ENCODE assay signal across 19 cellular contexts in the genomic region with DNA sequence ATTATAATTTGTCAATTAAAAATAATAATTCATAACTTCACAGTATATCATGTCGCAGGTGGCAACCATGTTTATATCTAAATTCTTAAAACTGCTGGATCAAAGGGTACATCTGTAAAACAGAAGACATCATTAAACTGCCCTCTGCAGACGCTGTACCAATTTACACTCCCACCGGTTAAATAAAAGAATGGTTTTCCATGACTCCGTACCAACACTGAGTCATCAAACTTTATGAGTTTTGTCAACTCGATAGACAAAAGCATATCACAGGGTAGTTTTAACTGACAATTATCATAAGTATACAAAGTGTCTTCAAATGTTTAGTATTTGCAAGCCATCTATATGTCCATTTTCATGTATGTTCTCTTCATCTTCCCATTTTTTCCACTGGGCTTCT. TPM values are rescaled to one million over a fixed set of nuclear protein-coding genes. Genes with fewer than 3 reads are reported as not detected.
DNase-seq lines count a peak whose midpoint lies in the region; ATAC-seq and FAIRE-seq lines count a peak whose summit lies in the region.
"Had no signal": no experiment of that assay in that cellular context is flagged by ENCODE, and none has a peak within 500 bp of the region (broad histone marks: within the 10 kb centered on the region; RNA-seq: fewer than 3 reads in every experiment).

No MANE protein-coding gene starts in this region.

- no peak for DNase-seq in CD4-positive, alpha-beta memory T cell
- peak; percentile 25 for DNase-seq in HT1080 (ENCODE audit: low read depth)
- DNase-seq in T1000 (lab: John Stamatoyannopoulos, UW): no peak
- no peak for DNase-seq in HK-2 (ENCODE audit: unreplicated experiment)
- DNase-seq: activated CD4-positive, CD25-positive, alpha-beta regulatory T cell; brain microvascular endothelial cell; hypothalamus; KBM-7; NCI-H1417; ovary; RPMI8226; stimulated activated CD4-positive, alpha-beta T cell treated with anti-CD3 and anti-CD28 coated beads, Interleukin-4, amount 100 ng/mL, for 4 hours; SW 1271 had no signal

- no peaks in the 10 kb centered on the region for H3K36me3 ChIP-seq in CD4-positive, alpha-beta memory T cell (ENCODE audit: insufficient read depth, low read length)
- H3K36me3 ChIP-seq: brain microvascular endothelial cell, ovary had no signal

- no peaks in the 10 kb centered on the region for H3K27me3 Mint-ChIP-seq in CD4-positive, alpha-beta memory T cell

- peak overlapping the region in 2 of 8 donors; percentile 41 to 51 for H3K4me3 Mint-ChIP-seq in CD4-positive, alpha-beta memory T cell

- H3K9me3 ChIP-seq in CD4-positive, alpha-beta memory T cell (ENCODE audit: control insufficient read depth in 1 of 2, low read length in 2 of 2): peaks cover 0 to 11% of the 10 kb centered on the region in 2 donors
- H3K9me3 ChIP-seq: ovary had no signal

- no peak overlapping the region for H3K27ac ChIP-seq in CD4-positive, alpha-beta memory T cell (ENCODE audit: low read depth, low read length)
- H3K27ac ChIP-seq: brain microvascular endothelial cell, ovary had no signal

- H3K27me3 ChIP-seq in CD4-positive, alpha-beta memory T cell (ENCODE audit: insufficient read depth, low read length): no peaks in the 10 kb centered on the region
- H3K27me3 ChIP-seq: brain microvascular endothelial cell, ovary had no signal

- peak overlapping the region; percentile 32 to 77 (median 56) for H3K27ac Mint-ChIP-seq in CD4-positive, alpha-beta memory T cell

- CTCF ChIA-PET in CD4-positive, alpha-beta memory T cell (lab: Charles Lee; ENCODE audit: partially characterized antibody): interaction anchor here (1.1 to 16.6 kb wide), 7 partner anchors 10 to 160 kb away, joined by 3 to 252 read pairs (median 5); no protein-coding TSS in a partner anchor

- POLR2A ChIA-PET in CD4-positive, alpha-beta memory T cell (lab: Charles Lee; ENCODE audit: partially characterized antibody): interaction anchor here (0.7 to 13.2 kb wide), 10 partner anchors 6 to 470 kb away, joined by 3 to 163 read pairs (median 4); a partner anchor contains a TSS

- ATAC-seq in GM21723 (IDR thresholded peaks at IDR 0.05; ENCODE audit: unreplicated experiment): no peak

- peaks cover 57 to 89% (median 69%) of the 10 kb centered on the region in 4 donors for H3K4me1 Mint-ChIP-seq in CD4-positive, alpha-beta memory T cell

- intact Hi-C loops in CD4-positive, alpha-beta memory T cell (cut with micrococcal nuclease): no loop called here

- peak; percentile 14 for FAIRE-seq in colon (lab: Jason Lieb, UNC)

- H3K9me3 Mint-ChIP-seq in CD4-positive, alpha-beta memory T cell: peaks cover 0 to 19% (median 13%) of the 10 kb centered on the region in 8 donors

- H3K4me3 ChIP-seq in CD4-positive, alpha-beta memory T cell (ENCODE audit: low read length in 2 of 2): no peak overlapping the region
- H3K4me3 ChIP-seq: ovary had no signal

- H3K36me3 Mint-ChIP-seq in CD4-positive, alpha-beta memory T cell: peaks cover 8 to 17% of the 10 kb centered on the region in 2 donors

- H3K4me1 ChIP-seq in CD4-positive, alpha-beta memory T cell (ENCODE audit: insufficient read depth, low read length): peaks cover 82% of the 10 kb centered on the region

RNA-seq across cellular contexts. Expression of a gene that starts 5.7 kb away (rescaled TPM):
- 100 to 1,000 TPM; 469 to 482 TPM for total RNA-seq in CD4-positive, alpha-beta memory T cell
- 100 to 1,000 TPM; 692 to 748 TPM for polyA plus RNA-seq in CD4-positive, alpha-beta memory T cell
- 90.4 and 91.5 TPM in 2 replicates for total RNA-seq in HT1080 (2014; rRNA removed; shearing (Covaris generic))
- polyA plus RNA-seq in HT1080 (2015; cell fraction: cytosol; rRNA removed): 111 and 113 TPM in 2 replicates
- polyA plus RNA-seq in HT1080 (2015; cell fraction: nucleus; rRNA removed): 140 and 159 TPM in 2 replicates

RNA-seq across cellular contexts. Expression of a gene that starts 27.3 kb away (rescaled TPM):
- 1 to 10 TPM in 1 of 2 experiments, under 1 TPM in 1; 0.61 to 1.8 TPM for total RNA-seq in CD4-positive, alpha-beta memory T cell
- polyA plus RNA-seq in CD4-positive, alpha-beta memory T cell: 1 to 10 TPM; 1.0 to 2.1 TPM
- total RNA-seq in HT1080 (2014; rRNA removed; shearing (Covaris generic)): not detected in 2 replicates
- polyA plus RNA-seq in HT1080 (2015; cell fraction: cytosol; rRNA removed): 0.16 TPM in 1 of 2 replicates, not detected in the other
- polyA plus RNA-seq in HT1080 (2015; cell fraction: nucleus; rRNA removed): not detected in 2 replicates

RNA-seq across cellular contexts. Expression of a gene that starts 30.6 kb away (rescaled TPM):
- 10 to 100 TPM; 94.3 to 96.1 TPM for total RNA-seq in CD4-positive, alpha-beta memory T cell
- 10 to 100 TPM in 1 of 2 donors, 1 to 10 TPM in 1; 5.3 to 29.2 TPM for polyA plus RNA-seq in CD4-positive, alpha-beta memory T cell
- 7.0 and 12.6 TPM in 2 replicates for total RNA-seq in HT1080 (2014; rRNA removed; shearing (Covaris generic))
- polyA plus RNA-seq in HT1080 (2015; cell fraction: cytosol; rRNA removed): 10.8 and 11.6 TPM in 2 replicates
- polyA plus RNA-seq in HT1080 (2015; cell fraction: nucleus; rRNA removed): 22.3 and 23.3 TPM in 2 replicates

RNA-seq across cellular contexts. Expression of a gene that starts 35.7 kb away (rescaled TPM):
- not detected for total RNA-seq in CD4-positive, alpha-beta memory T cell
- polyA plus RNA-seq in CD4-positive, alpha-beta memory T cell: not detected
- not detected in 2 replicates for total RNA-seq in HT1080 (2014; rRNA removed; shearing (Covaris generic))
- not detected in 2 replicates for polyA plus RNA-seq in HT1080 (2015; cell fraction: cytosol; rRNA removed)
- not detected in 2 replicates for polyA plus RNA-seq in HT1080 (2015; cell fraction: nucleus; rRNA removed)
- total RNA-seq: activated naive CD4-positive, alpha-beta T cell treated with anti-CD3 and anti-CD28 coated beads, Interleukin-2, amount 50 U/mL, for 72 hours; ovary; skeletal muscle tissue had no signal
- polyA plus RNA-seq: BJ, ovary, thymus had no signal

RNA-seq across cellular contexts. Expression of a gene that starts 58.4 kb away (rescaled TPM):
- not detected for total RNA-seq in CD4-positive, alpha-beta memory T cell
- under 1 TPM in 1 of 2 donors, not detected in 1; 0.06 TPM for polyA plus RNA-seq in CD4-positive, alpha-beta memory T cell
- total RNA-seq in HT1080 (2014; rRNA removed; shearing (Covaris generic)): not detected in 2 replicates
- polyA plus RNA-seq in HT1080 (2015; cell fraction: cytosol; rRNA removed): not detected in 2 replicates
- polyA plus RNA-seq in HT1080 (2015; cell fraction: nucleus; rRNA removed): not detected in 2 replicates
- polyA plus RNA-seq: BJ, ovary had no signal
